In genomic region chr2:232435375-232435648, GRCh38 we compare ENCODE assay signal across 19 cellular contexts. TPM values are rescaled to one million over a fixed set of nuclear protein-coding genes. Genes with fewer than 3 reads are reported as not detected.
DNase-seq lines count a peak whose midpoint lies in the region; ATAC-seq, FAIRE-seq and TF ChIP-seq lines count a peak whose summit lies in the region.
"Had no signal": no experiment of that assay in that cellular context is flagged by ENCODE, and none has a peak within 500 bp of the region (broad histone marks: within the 10 kb centered on the region; RNA-seq: fewer than 3 reads in every experiment).

No MANE protein-coding gene starts in this region.

- no peak overlapping the region for H4K5ac ChIP-seq in H1 (ENCODE audit: insufficient read length, low read depth, low read length)

- H3K18ac ChIP-seq in H1 (ENCODE audit: extremely low read depth, low read length) = no peak overlapping the region

- TF ChIP-seq RAD21 in H1 (IDR thresholded peaks at IDR 0.05 in 1 of 2, conservative IDR thresholded peaks at IDR 0.05 in 1 of 2; ENCODE audit: low read depth in 2 of 2, low read length in 2 of 2) = no peak

- H2BK120ac ChIP-seq in H1 (replicated peaks; ENCODE audit: low read depth, low read length) = no peak overlapping the region

- no peak for FAIRE-seq in H1 (lab: Jason Lieb, UNC)
- FAIRE-seq: GM12891, GM18507 had no signal

- peaks cover 4% of the 10 kb centered on the region for H3K4me1 Mint-ChIP-seq in activated T-cell treated with anti-CD3 and anti-CD28 coated beads, Interleukin-2, amount 50 U/mL, for 72 hours (ENCODE audit: low read depth)

- H3K79me2 ChIP-seq in H1 (ENCODE audit: control insufficient read depth in 1 of 2, insufficient read depth in 2 of 2, low read length in 2 of 2) = no peaks in the 10 kb centered on the region

- H4K20me1 ChIP-seq in BLaER1 (no peaks in the 10 kb centered on the region), H1 (replicated peaks in 1 of 2; ENCODE audit: control insufficient read depth in 1 of 2, insufficient read depth in 2 of 2, low read length in 2 of 2) (no peaks in the 10 kb centered on the region)

- H3K23me2 ChIP-seq in H1 (ENCODE audit: low read depth, low read length) = no peaks in the 10 kb centered on the region

- H2BK12ac ChIP-seq in H1 (ENCODE audit: low read depth, low read length) = no peak overlapping the region

- POLR2A ChIA-PET in HEK293 (lab: Yijun Ruan, JAX) = no interaction called here
- POLR2A ChIA-PET in H1 (lab: Charles Lee; ENCODE audit: partially characterized antibody) = interaction anchor here (0.6 to 1.8 kb wide), 7 partner anchors 14 to 61 kb away, joined by 3 to 11 read pairs (median 4); no protein-coding TSS in a partner anchor

- H3K27ac Mint-ChIP-seq in activated T-cell treated with anti-CD3 and anti-CD28 coated beads, Interleukin-2, amount 50 U/mL, for 72 hours = no peak overlapping the region
- H3K27ac Mint-ChIP-seq: CD14-positive monocyte; CD4-positive, alpha-beta memory T cell; H9 had no signal

- TF ChIP-seq POLR2A in H1 (IDR thresholded peaks at IDR 0.05; ENCODE audit: control extremely low read depth in 1 of 2, low read depth in 2 of 2, low read length in 2 of 2) = no peak

- no peak for DNase-seq in H1 (ENCODE audit: low read depth in 1 of 2, low spot score in 2 of 2)
- peak; percentile 51 for DNase-seq in posterior vena cava (ENCODE audit: low spot score)
- no peak for DNase-seq in HPDE6-E6E7 (ENCODE audit: extremely low spot score)
- DNase-seq in G401 (ENCODE audit: low spot score) = no peak
- no peak for DNase-seq in activated T-cell treated with anti-CD3 and anti-CD28 coated beads, Interleukin-2, amount 50 U/mL, for 72 hours
- DNase-seq: AML-193; CD4-positive, alpha-beta memory T cell; DMS79 treated with DMSO at 0.1 percent for 48 hours; GOT3; H9 had no signal

- H3K9me3 ChIP-seq in BLaER1 (no peaks in the 10 kb centered on the region), HEK293 (ENCODE audit: control insufficient read depth, insufficient read depth, low read depth, low read length) (no peaks in the 10 kb centered on the region), H1 (ENCODE audit: insufficient read depth in 2 of 2, low read depth in 1 of 2, low read length in 1 of 2) (no peaks in the 10 kb centered on the region)

- no peak overlapping the region for H3K4me3 Mint-ChIP-seq in activated T-cell treated with anti-CD3 and anti-CD28 coated beads, Interleukin-2, amount 50 U/mL, for 72 hours
- H3K4me3 Mint-ChIP-seq: CD14-positive monocyte; CD4-positive, alpha-beta memory T cell; H9 had no signal

- no peak overlapping the region for H2BK20ac ChIP-seq in H1 (ENCODE audit: low read length)

- H3K27ac ChIP-seq in BLaER1 (0 out of 2 replicates have a peak overlapping the region, but pooled peaks have one; percentile 71), HEK293 (ENCODE audit: extremely low read depth, low read depth, low read length) (no peak overlapping the region), H1 (ENCODE audit: low read depth, low read length) (no peak overlapping the region)
- H3K27ac ChIP-seq: KMS-11 had no signal

- TF ChIP-seq EP300 in H1 (IDR thresholded peaks at IDR 0.05; ENCODE audit: borderline replicate concordance in 1 of 2, low read depth in 2 of 2, low read length in 2 of 2) = no peak

- no peak overlapping the region for H4K8ac ChIP-seq in H1 (ENCODE audit: extremely low read depth, insufficient read depth, low read length)

- H2BK5ac ChIP-seq in H1 (ENCODE audit: low read depth, low read length) = no peak overlapping the region

- no peak overlapping the region for H4K91ac ChIP-seq in H1 (replicated peaks; ENCODE audit: insufficient read length, low read length)

- H3K27me3 ChIP-seq in BLaER1 = no peaks in the 10 kb centered on the region
- H3K27me3 ChIP-seq in H1 (replicated peaks in 1 of 4; ENCODE audit: control insufficient read depth in 3 of 4, extremely low read depth in 1 of 4, insufficient read depth in 3 of 4, low read length in 3 of 4) = peaks cover 0 to 2% (median 0%) of the 10 kb centered on the region in 4 experiments; a peak in 2 of 7 replicates

- H3K23ac ChIP-seq in H1 (ENCODE audit: insufficient read length) = no peak overlapping the region

- H3K79me1 ChIP-seq in H1 (ENCODE audit: low read depth, low read length) = no peaks in the 10 kb centered on the region

- no peaks in the 10 kb centered on the region for H3K27me3 Mint-ChIP-seq in activated T-cell treated with anti-CD3 and anti-CD28 coated beads, Interleukin-2, amount 50 U/mL, for 72 hours (ENCODE audit: low read depth)

- H3K9me3 Mint-ChIP-seq in activated T-cell treated with anti-CD3 and anti-CD28 coated beads, Interleukin-2, amount 50 U/mL, for 72 hours = no peaks in the 10 kb centered on the region
- H3K9me3 Mint-ChIP-seq: H9 had no signal

- no peak overlapping the region for H3K4me2 ChIP-seq in BLaER1
- H3K4me2 ChIP-seq in H1 (ENCODE audit: insufficient read depth in 1 of 2, low read depth in 2 of 2, low read length in 2 of 2) = no peak overlapping the region
- H3K4me2 ChIP-seq: KMS-11 had no signal

- H2BK15ac ChIP-seq in H1 (ENCODE audit: low read length) = 0 out of 2 replicates have a peak overlapping the region, but pooled peaks have one; percentile 29

- in situ Hi-C loops in G401 (cut with HindIII; ENCODE audit: low sequenced_read_pairs) = no loop called here

- H3K14ac ChIP-seq in H1 (ENCODE audit: insufficient read length) = no peak overlapping the region

- WGBS in H1 (ENCODE audit: extremely low coverage in 1 of 2, insufficient coverage in 1 of 2, insufficient read length in 1 of 2, insufficient replicate concordance in 2 of 2, low coverage in 1 of 2, low lambda C conversion rate in 2 of 2, missing lambda C conversion rate in 1 of 2), 2 experiments = 95% methylated on average over 4 of the region's 4 CpGs; no CpG with 5 or more reads in 1 of the 2 experiments

- no peak overlapping the region for H2AK5ac ChIP-seq in H1 (ENCODE audit: low read depth, low read length)

- H3K4me1 ChIP-seq in BLaER1 = peaks cover 43% of the 10 kb centered on the region
- H3K4me1 ChIP-seq in HEK293 (ENCODE audit: control insufficient read depth, insufficient read depth, low read length) = no peaks in the 10 kb centered on the region
- peaks cover 0 to 13% (median 9%) of the 10 kb centered on the region in 4 experiments; a peak in 6 of 7 replicates for H3K4me1 ChIP-seq in H1 (replicated peaks in 1 of 4; ENCODE audit: control insufficient read depth in 3 of 4, insufficient read depth in 4 of 4, low read length in 3 of 4)

- no peak for ATAC-seq in activated T-cell treated with anti-CD3 and anti-CD28 coated beads, Interleukin-2, amount 50 U/mL, for 72 hours (replicated peaks in 1 of 2)

- CTCF ChIA-PET in HEK293 (lab: Yijun Ruan, JAX) = interaction anchor here (0.6 to 1.8 kb wide), 8 partner anchors 12 to 533 kb away, joined by 3 to 4 read pairs (median 3); partner anchors contain the start of gene NPPC
- CTCF ChIA-PET in H1 (lab: Charles Lee; ENCODE audit: partially characterized antibody) = interaction anchor here (0.7 to 6.8 kb wide), 30 partner anchors 10 to 534 kb away, joined by 3 to 82 read pairs (median 6); partner anchors contain the start of genes ALPG and PRSS56

- no peaks in the 10 kb centered on the region for H3K36me3 Mint-ChIP-seq in activated T-cell treated with anti-CD3 and anti-CD28 coated beads, Interleukin-2, amount 50 U/mL, for 72 hours (ENCODE audit: insufficient read depth in 2 of 2)
- H3K36me3 Mint-ChIP-seq: CD14-positive monocyte; CD4-positive, alpha-beta memory T cell had no signal

- H3K36me3 ChIP-seq in BLaER1 = no peaks in the 10 kb centered on the region
- H3K36me3 ChIP-seq in HEK293 (ENCODE audit: control insufficient read depth in 2 of 2, insufficient read depth in 1 of 2, low read length in 2 of 2) = no peaks in the 10 kb centered on the region
- H3K36me3 ChIP-seq in H1 (ENCODE audit: control insufficient read depth in 2 of 4, insufficient read depth in 4 of 4, low read length in 3 of 4) = no peaks in the 10 kb centered on the region

- H2AFZ ChIP-seq in H1 (ENCODE audit: low read length) = no peak overlapping the region

- no peak overlapping the region for H3K4ac ChIP-seq in H1 (replicated peaks; ENCODE audit: insufficient read length, low read depth, low read length)

- no peak overlapping the region for H3K4me3 ChIP-seq in BLaER1
- no peak overlapping the region for H3K4me3 ChIP-seq in HEK293 (ENCODE audit: low read depth, low read length)
- H3K4me3 ChIP-seq in H1 (ENCODE audit: extremely low read depth in 1 of 4, insufficient read depth in 2 of 4, low read depth in 3 of 4, low read length in 4 of 4) = no peak overlapping the region

- no peak for TF ChIP-seq CTCF in HEK293 (tag by site-specific recombination; IDR thresholded peaks at IDR 0.05)
- TF ChIP-seq CTCF in H1 (IDR thresholded peaks at IDR 0.05; ENCODE audit: control extremely low read depth in 1 of 3, insufficient read depth in 1 of 3, low read depth in 1 of 3, low read length in 3 of 3) = no peak

- H3K9ac ChIP-seq in BLaER1 (no peak overlapping the region), H1 (replicated peaks in 1 of 4; ENCODE audit: extremely low read depth in 1 of 4, low read depth in 3 of 4, low read length in 3 of 4) (no peak overlapping the region)
- H3K9ac ChIP-seq: KMS-11 had no signal

- no peak overlapping the region for H3K56ac ChIP-seq in H1 (replicated peaks; ENCODE audit: insufficient read length, low read depth, low read length)

- intact Hi-C loops in posterior vena cava (cut with DNase I) = loop anchor here in 1 of 2 donors (5.0 kb wide), 1 partner anchor 528 kb away; no protein-coding TSS in a partner anchor

RNA-seq across cellular contexts. Expression of gene ALPI, which starts 20.6 kb away (rescaled TPM):
- not detected in 2 replicates for total RNA-seq in H1 (2021; fragmentation: NEBNext Ultra II Directional; extraction: Animal tissue kit (Norgen Biotek cat#: 25700))
- polyA plus RNA-seq in H1 (2011; rRNA removed) = not detected in 2 replicates
- polyA plus RNA-seq in H1 (2011; cell fraction: cytosol; rRNA removed) = not detected
- polyA plus RNA-seq in H1 (2011; cell fraction: nucleus; rRNA removed) = not detected
- not detected in 4 replicates for polyA plus RNA-seq in H1 (2012, experiment 1 of 2)
- polyA plus RNA-seq in H1 (2012, experiment 2 of 2) = not detected
- not detected for polyA plus RNA-seq in H1 (2013, experiment 1 of 2)
- not detected for polyA plus RNA-seq in H1 (2013, experiment 2 of 2)
- not detected in 2 replicates for polyA minus RNA-seq in H1 (2011; rRNA and poly(A)+ RNA removed)
- polyA minus RNA-seq in H1 (2011; cell fraction: cytosol; rRNA and poly(A)+ RNA removed) = not detected
- not detected for polyA minus RNA-seq in H1 (2011; cell fraction: nucleus; rRNA and poly(A)+ RNA removed)
- total RNA-seq in posterior vena cava = not detected
- not detected in 2 replicates for total RNA-seq in G401 (2014; rRNA removed; shearing (Covaris generic))
- total RNA-seq in activated T-cell treated with anti-CD3 and anti-CD28 coated beads, Interleukin-2, amount 50 U/mL, for 72 hours = not detected
- total RNA-seq: A172; CD4-positive, alpha-beta memory T cell; H9; HT1080 had no signal
- polyA plus RNA-seq: BJ; CD14-positive monocyte; CD4-positive, alpha-beta memory T cell had no signal

RNA-seq across cellular contexts. Expression of gene ALPG, which starts 28.7 kb away (rescaled TPM):
- 0.56 and 0.75 TPM in 2 replicates for total RNA-seq in H1 (2021; fragmentation: NEBNext Ultra II Directional; extraction: Animal tissue kit (Norgen Biotek cat#: 25700))
- polyA plus RNA-seq in H1 (2011; rRNA removed) = 2.1 and 3.2 TPM in 2 replicates
- 1.2 TPM for polyA plus RNA-seq in H1 (2011; cell fraction: cytosol; rRNA removed)
- 2.3 TPM for polyA plus RNA-seq in H1 (2011; cell fraction: nucleus; rRNA removed)
- polyA plus RNA-seq in H1 (2012, experiment 1 of 2) = 1.1 to 3.0 TPM (median 2.2 TPM) in 4 replicates
- polyA plus RNA-seq in H1 (2012, experiment 2 of 2) = 1.0 TPM
- 1.4 TPM for polyA plus RNA-seq in H1 (2013, experiment 1 of 2)
- polyA plus RNA-seq in H1 (2013, experiment 2 of 2) = 1.1 TPM
- 0.44 and 0.57 TPM in 2 replicates for polyA minus RNA-seq in H1 (2011; rRNA and poly(A)+ RNA removed)
- polyA minus RNA-seq in H1 (2011; cell fraction: cytosol; rRNA and poly(A)+ RNA removed) = 0.88 TPM
- polyA minus RNA-seq in H1 (2011; cell fraction: nucleus; rRNA and poly(A)+ RNA removed) = 0.70 TPM
- not detected for total RNA-seq in posterior vena cava
- total RNA-seq in G401 (2014; rRNA removed; shearing (Covaris generic)) = 203 and 218 TPM in 2 replicates
- not detected for total RNA-seq in activated T-cell treated with anti-CD3 and anti-CD28 coated beads, Interleukin-2, amount 50 U/mL, for 72 hours
- total RNA-seq: A172; CD4-positive, alpha-beta memory T cell; HT1080 had no signal
- polyA plus RNA-seq: BJ; CD14-positive monocyte; CD4-positive, alpha-beta memory T cell had no signal

RNA-seq across cellular contexts. Expression of gene ECEL1, which starts 52.3 kb away (rescaled TPM):
- 6.5 and 7.7 TPM in 2 replicates for total RNA-seq in H1 (2021; fragmentation: NEBNext Ultra II Directional; extraction: Animal tissue kit (Norgen Biotek cat#: 25700))
- 20.2 and 27.9 TPM in 2 replicates for polyA plus RNA-seq in H1 (2011; rRNA removed)
- 18.1 TPM for polyA plus RNA-seq in H1 (2011; cell fraction: cytosol; rRNA removed)
- polyA plus RNA-seq in H1 (2011; cell fraction: nucleus; rRNA removed) = 86.7 TPM
- 5.2 to 12.4 TPM (median 10.2 TPM) in 4 replicates for polyA plus RNA-seq in H1 (2012, experiment 1 of 2)
- polyA plus RNA-seq in H1 (2012, experiment 2 of 2) = 9.9 TPM
- 8.7 TPM for polyA plus RNA-seq in H1 (2013, experiment 1 of 2)
- polyA plus RNA-seq in H1 (2013, experiment 2 of 2) = 7.6 TPM
- 7.0 and 9.2 TPM in 2 replicates for polyA minus RNA-seq in H1 (2011; rRNA and poly(A)+ RNA removed)
- polyA minus RNA-seq in H1 (2011; cell fraction: cytosol; rRNA and poly(A)+ RNA removed) = 7.3 TPM
- polyA minus RNA-seq in H1 (2011; cell fraction: nucleus; rRNA and poly(A)+ RNA removed) = 11.7 TPM
- total RNA-seq in posterior vena cava = 1 to 10 TPM in 1 of 2 donors, under 1 TPM in 1; 0.52 to 2.8 TPM
- 9.6 and 11.9 TPM in 2 replicates for total RNA-seq in G401 (2014; rRNA removed; shearing (Covaris generic))
- total RNA-seq in activated T-cell treated with anti-CD3 and anti-CD28 coated beads, Interleukin-2, amount 50 U/mL, for 72 hours = 1 to 10 TPM; 1.8 to 2.5 TPM
- total RNA-seq: A172; CD4-positive, alpha-beta memory T cell; HT1080 had no signal
- polyA plus RNA-seq: BJ; CD14-positive monocyte; CD4-positive, alpha-beta memory T cell had no signal

RNA-seq across cellular contexts. Expression of gene ALPP, which starts 56.8 kb away (rescaled TPM):
- total RNA-seq in H1 (2021; fragmentation: NEBNext Ultra II Directional; extraction: Animal tissue kit (Norgen Biotek cat#: 25700)) = 0.15 TPM in 1 of 2 replicates, not detected in the other
- polyA plus RNA-seq in H1 (2011; rRNA removed) = 0.15 and 0.20 TPM in 2 replicates
- 0.06 TPM for polyA plus RNA-seq in H1 (2011; cell fraction: cytosol; rRNA removed)
- 0.19 TPM for polyA plus RNA-seq in H1 (2011; cell fraction: nucleus; rRNA removed)
- 0.28 to 0.85 TPM (median 0.65 TPM) in 4 replicates for polyA plus RNA-seq in H1 (2012, experiment 1 of 2)
- 0.07 TPM for polyA plus RNA-seq in H1 (2012, experiment 2 of 2)
- 0.12 TPM for polyA plus RNA-seq in H1 (2013, experiment 1 of 2)
- polyA plus RNA-seq in H1 (2013, experiment 2 of 2) = 0.06 TPM
- 0.06 and 0.07 TPM in 2 replicates for polyA minus RNA-seq in H1 (2011; rRNA and poly(A)+ RNA removed)
- polyA minus RNA-seq in H1 (2011; cell fraction: cytosol; rRNA and poly(A)+ RNA removed) = not detected
- polyA minus RNA-seq in H1 (2011; cell fraction: nucleus; rRNA and poly(A)+ RNA removed) = not detected
- not detected for total RNA-seq in posterior vena cava
- total RNA-seq in G401 (2014; rRNA removed; shearing (Covaris generic)) = 6.2 and 9.0 TPM in 2 replicates
- total RNA-seq in activated T-cell treated with anti-CD3 and anti-CD28 coated beads, Interleukin-2, amount 50 U/mL, for 72 hours = not detected
- total RNA-seq: CD4-positive, alpha-beta memory T cell; HT1080 had no signal
- polyA plus RNA-seq: BJ; CD14-positive monocyte; CD4-positive, alpha-beta memory T cell had no signal

Comparison
In these comparisons a context has a peak if more than half of its experiments do, and no peak if none do; other contexts are left out.
1. RNA of gene ALPG, which starts 28.7 kb away (total RNA-seq): 203 to 218 TPM in G401; 0.56 to 0.75 TPM in H1, not detected in posterior vena cava and not detected in activated T-cell treated with anti-CD3 and anti-CD28 coated beads, Interleukin-2, amount 50 U/mL, for 72 hours; every median in the first group is over 100 times any median in the second.